In genomic region chr19:38941466-38941865, GRCh38 we compare ENCODE assay signal across 9 cellular contexts. TPM values are rescaled to one million over a fixed set of nuclear protein-coding genes. Genes with fewer than 3 reads are reported as not detected.
DNase-seq lines count a peak whose midpoint lies in the region; ATAC-seq, FAIRE-seq and TF ChIP-seq lines count a peak whose summit lies in the region.
"Not testable (repeated sequence)": the region's sequence is repeated elsewhere in the genome, so short reads cannot be mapped to it uniquely, and the experiment has no call there.
"Had no signal": no experiment of that assay in that cellular context is flagged by ENCODE, and none has a peak within 500 bp of the region (broad histone marks: within the 10 kb centered on the region; RNA-seq: fewer than 3 reads in every experiment).

No MANE protein-coding gene starts in this region.

- peaks cover 19% of the 10 kb centered on the region for H3K27me3 Mint-ChIP-seq in activated CD8-positive, alpha-beta T cell treated with anti-CD3 and anti-CD28 coated beads, Interleukin-2, amount 10 ng/mL, durations not matched to agents 7 days and 5 days (ENCODE audit: low read depth)

- not testable (repeated sequence) for H3K27ac Mint-ChIP-seq in activated CD8-positive, alpha-beta T cell treated with anti-CD3 and anti-CD28 coated beads, Interleukin-2, amount 10 ng/mL, durations not matched to agents 7 days and 5 days

- not testable (repeated sequence) for TF ChIP-seq POLR2A in endothelial cell of umbilical vein (IDR thresholded peaks at IDR 0.05; ENCODE audit: low read depth, low read length); spleen (IDR thresholded peaks at IDR 0.05)

- TF ChIP-seq CTCF in A673 (conservative IDR thresholded peaks at IDR 0.05; ENCODE audit: low read depth, low read length); DND-41 (IDR thresholded peaks at IDR 0.05; ENCODE audit: borderline replicate concordance, extremely low read depth, low read length, poor library complexity, severe bottlenecking); Panc1 (IDR thresholded peaks at IDR 0.05); endothelial cell of umbilical vein (IDR thresholded peaks at IDR 0.05; ENCODE audit: extremely low read depth in 1 of 2, insufficient read depth in 1 of 2, low read depth in 1 of 2, low read length in 2 of 2); spleen (IDR thresholded peaks at IDR 0.05 in 8 of 11, conservative IDR thresholded peaks at IDR 0.05 in 3 of 11): not testable (repeated sequence)

- dilution Hi-C loops in endothelial cell of umbilical vein (cut with MboI; ENCODE audit: extremely low pct_ligation_motif_present, low sequenced_read_pairs): not testable (repeated sequence)

- not testable (repeated sequence) for H3K9me3 ChIP-seq in A673 (ENCODE audit: low read depth, low read length, poor library complexity, severe bottlenecking); DND-41 (ENCODE audit: insufficient read depth, low read length, severe bottlenecking); Panc1 (ENCODE audit: control insufficient read depth, insufficient read depth, low read depth, low read length); endothelial cell of umbilical vein (replicated peaks; ENCODE audit: control insufficient read depth, insufficient read depth, low read length); spleen

- in situ Hi-C loops in Panc1 (cut with HindIII; ENCODE audit: low pct_unique_long_range_greater_than_20kb, low sequenced_read_pairs): not testable (repeated sequence)

- CTCF ChIA-PET in A673 (lab: Charles Lee): not testable (repeated sequence)
- CTCF ChIA-PET in Panc1 (lab: Charles Lee) (interaction anchor here (0.6 to 1.5 kb wide), 3 partner anchors 15 to 96 kb away, joined by 3 to 6 read pairs (median 3); partner anchors contain the start of gene FBXO17), endothelial cell of umbilical vein (lab: Charles Lee) (interaction anchor here (1.7 to 3.2 kb wide), 2 partner anchors 11 to 15 kb away, joined by 5 to 15 read pairs; partner anchors contain the start of genes MRPS12 and SARS2)
- CTCF ChIA-PET in activated CD8-positive, alpha-beta T cell treated with anti-CD3 and anti-CD28 coated beads, Interleukin-2, amount 10 ng/mL, durations not matched to agents 7 days and 5 days (lab: Charles Lee): interaction anchor here (1.5 kb wide), 1 partner anchor 539 kb away, joined by 4 read pairs; the partner anchor contains the start of gene FAM98C

- H3K36me3 ChIP-seq in A673 (ENCODE audit: insufficient read depth, low read length, poor library complexity, severe bottlenecking); DND-41 (ENCODE audit: insufficient read depth, low read length); Panc1 (ENCODE audit: control insufficient read depth, insufficient read depth, low read length); endothelial cell of umbilical vein (ENCODE audit: control insufficient read depth in 2 of 2, extremely low read depth in 1 of 2, insufficient read depth in 2 of 2, low read length in 2 of 2); spleen: not testable (repeated sequence)

- H3K9ac ChIP-seq in DND-41 (ENCODE audit: low read depth, low read length); endothelial cell of umbilical vein (replicated peaks; ENCODE audit: extremely low read depth, insufficient read depth, low read length): not testable (repeated sequence)

- not testable (repeated sequence) for H3K4me3 Mint-ChIP-seq in activated CD8-positive, alpha-beta T cell treated with anti-CD3 and anti-CD28 coated beads, Interleukin-2, amount 10 ng/mL, durations not matched to agents 7 days and 5 days

- H2AFZ ChIP-seq in DND-41 (ENCODE audit: low read depth, low read length); endothelial cell of umbilical vein (ENCODE audit: low read depth, low read length): not testable (repeated sequence)

- H3K36me3 Mint-ChIP-seq in activated CD8-positive, alpha-beta T cell treated with anti-CD3 and anti-CD28 coated beads, Interleukin-2, amount 10 ng/mL, durations not matched to agents 7 days and 5 days (ENCODE audit: low read depth): not testable (repeated sequence)

- not testable (repeated sequence) for H3K27me3 ChIP-seq in A673 (replicated peaks; ENCODE audit: insufficient read depth, low read depth, low read length, poor library complexity); DND-41 (ENCODE audit: insufficient read depth, low read length, poor library complexity); Panc1 (ENCODE audit: control insufficient read depth, insufficient read depth, low read length); endothelial cell of umbilical vein (ENCODE audit: control insufficient read depth in 2 of 2, insufficient read depth in 2 of 2, low read length in 2 of 2); spleen (replicated peaks in 1 of 7)

- peaks cover 25% of the 10 kb centered on the region for H3K4me1 Mint-ChIP-seq in activated CD8-positive, alpha-beta T cell treated with anti-CD3 and anti-CD28 coated beads, Interleukin-2, amount 10 ng/mL, durations not matched to agents 7 days and 5 days (ENCODE audit: low read depth)

- ATAC-seq in DND-41 (ENCODE audit: insufficient read depth, low read depth): peak; percentile 70
- ATAC-seq in Panc1; activated CD8-positive, alpha-beta T cell treated with anti-CD3 and anti-CD28 coated beads, Interleukin-2, amount 10 ng/mL, durations not matched to agents 7 days and 5 days: not testable (repeated sequence)

- POLR2A ChIA-PET in A673 (lab: Charles Lee; ENCODE audit: low non-redundant PET): interaction anchor here (0.6 kb wide), 1 partner anchor 78 kb away, joined by 3 read pairs; no protein-coding TSS in a partner anchor
- POLR2A ChIA-PET in Panc1 (lab: Charles Lee): interaction anchor here (0.6 to 1.5 kb wide), 3 partner anchors 11 to 294 kb away, joined by 3 to 5 read pairs (median 4); partner anchors contain the start of genes ACTN4, MRPS12 and SARS2
- POLR2A ChIA-PET in activated CD8-positive, alpha-beta T cell treated with anti-CD3 and anti-CD28 coated beads, Interleukin-2, amount 10 ng/mL, durations not matched to agents 7 days and 5 days (lab: Charles Lee): interaction anchor here (1.1 kb wide), 1 partner anchor 11 kb away, joined by 3 read pairs; the partner anchor contains the start of genes MRPS12 and SARS2
- POLR2A ChIA-PET in endothelial cell of umbilical vein (lab: Charles Lee): not testable (repeated sequence)

- DNase-seq in A673 (ENCODE audit: low spot score); Panc1 (ENCODE audit: low read depth, low spot score); endothelial cell of umbilical vein (ENCODE audit: low read depth, low spot score): not testable (repeated sequence)
- peak; percentile 77 for DNase-seq in DND-41
- peak; percentile 38 for DNase-seq in activated CD8-positive, alpha-beta T cell treated with anti-CD3 and anti-CD28 coated beads, Interleukin-2, amount 10 ng/mL, durations not matched to agents 7 days and 5 days
- peak; percentile 23 for DNase-seq in spleen

- H3K4me2 ChIP-seq in DND-41 (ENCODE audit: insufficient read depth, low read length): peak overlapping the region; percentile 23; the same call in 1 of the 2 replicates
- not testable (repeated sequence) for H3K4me2 ChIP-seq in endothelial cell of umbilical vein (ENCODE audit: insufficient read depth, low read length)

- H4K20me1 ChIP-seq in DND-41 (ENCODE audit: insufficient read depth, low read length); endothelial cell of umbilical vein (replicated peaks; ENCODE audit: control insufficient read depth, extremely low read depth, insufficient read depth, low read length): not testable (repeated sequence)

- not testable (repeated sequence) for H3K79me2 ChIP-seq in DND-41 (ENCODE audit: insufficient read depth, low read length); endothelial cell of umbilical vein (ENCODE audit: control insufficient read depth, insufficient read depth, low read length)

- 56 to 68% (median 63%) methylated on average over 5 of the region's 5 CpGs for WGBS in spleen, 5 donors

- BruUV-seq in A673 (replicated peaks; lab: Mats Ljungman, UMichigan): TSS peak; percentile 28
- BruUV-seq in Panc1 (replicated peaks; lab: Mats Ljungman, UMichigan): TSS peak; percentile 45
- BruUV-seq in endothelial cell of umbilical vein (replicated peaks; lab: Mats Ljungman, UMichigan): TSS peak; percentile 20

- H3K4me3 ChIP-seq in A673 (ENCODE audit: low read depth, low read length, poor library complexity, severe bottlenecking); DND-41 (ENCODE audit: low read depth in 1 of 2, low read length in 2 of 2); Panc1 (ENCODE audit: low read depth in 2 of 2, low read length in 2 of 2); endothelial cell of umbilical vein (replicated peaks in 1 of 3; ENCODE audit: insufficient read depth in 1 of 3, low read depth in 1 of 3, low read length in 3 of 3); spleen: not testable (repeated sequence)

- not testable (repeated sequence) for H3K9me1 ChIP-seq in endothelial cell of umbilical vein (replicated peaks; ENCODE audit: control insufficient read depth, extremely low read depth, insufficient read depth, low read length)

- H3K4me1 ChIP-seq in A673 (ENCODE audit: insufficient read depth, low read length, poor library complexity, severe bottlenecking) (peaks cover 11% of the 10 kb centered on the region), DND-41 (ENCODE audit: insufficient read depth, low read length) (peaks cover 12% of the 10 kb centered on the region), spleen (peaks cover 0 to 16% (median 2%) of the 10 kb centered on the region in 6 donors)
- not testable (repeated sequence) for H3K4me1 ChIP-seq in Panc1 (ENCODE audit: control insufficient read depth, insufficient read depth, low read length); endothelial cell of umbilical vein (ENCODE audit: control insufficient read depth, extremely low read depth, insufficient read depth, low read length)

- intact Hi-C loops in A673 (cut with micrococcal nuclease; ENCODE audit: unreplicated experiment); endothelial cell of umbilical vein (cut with micrococcal nuclease); spleen (cut with DNase I; ENCODE audit: low total_unique reads): not testable (repeated sequence)
- intact Hi-C loops in Panc1 (cut with micrococcal nuclease; ENCODE audit: unreplicated experiment): loop anchor here (10.0 kb wide), 1 partner anchor 393 kb away; the partner anchor contains the start of gene GMFG

- not testable (repeated sequence) for H3K9me3 Mint-ChIP-seq in activated CD8-positive, alpha-beta T cell treated with anti-CD3 and anti-CD28 coated beads, Interleukin-2, amount 10 ng/mL, durations not matched to agents 7 days and 5 days (ENCODE audit: insufficient read depth)

- H3K27ac ChIP-seq in A673 (ENCODE audit: low read depth, low read length, poor library complexity, severe bottlenecking); DND-41 (ENCODE audit: low read length); Panc1 (ENCODE audit: low read length); endothelial cell of umbilical vein (ENCODE audit: insufficient read depth, low read depth, low read length); spleen: not testable (repeated sequence)

- not testable (repeated sequence) for FAIRE-seq in endothelial cell of umbilical vein (lab: Jason Lieb, UNC)

RNA-seq across cellular contexts. Expression of gene MRPS12, which starts 10.7 kb away (rescaled TPM):
- total RNA-seq in A673 (2021) (69.5 and 81.9 TPM in 2 replicates), Panc1 (2021; ENCODE audit: unreplicated experiment) (511 TPM), endothelial cell of umbilical vein (46.0 and 49.3 TPM in 2 replicates), spleen (10 to 100 TPM; 23.2 to 32.6 (median 26.0) TPM)
- 562 TPM for polyA plus RNA-seq in Panc1 (2012; ENCODE audit: insufficient read length)
- total RNA-seq in activated CD8-positive, alpha-beta T cell treated with anti-CD3 and anti-CD28 coated beads, Interleukin-2, amount 10 ng/mL, durations not matched to agents 7 days and 5 days: 10 to 100 TPM; 60.2 to 61.7 TPM
- polyA plus RNA-seq in endothelial cell of umbilical vein (86.3 and 127 TPM in 2 replicates), spleen (10 to 100 TPM; 25.5 to 47.8 (median 47.1) TPM)
- polyA plus RNA-seq in endothelial cell of umbilical vein (2011; cell fraction: cytosol; rRNA removed): 48.6 and 60.2 TPM in 2 replicates
- polyA plus RNA-seq in endothelial cell of umbilical vein (2011; cell fraction: nucleus; rRNA removed): 18.7 and 23.8 TPM in 2 replicates
- 46.0 and 49.2 TPM in 2 replicates for polyA plus RNA-seq in endothelial cell of umbilical vein (2012)
- polyA minus RNA-seq in endothelial cell of umbilical vein: 14.9 and 16.0 TPM in 2 replicates
- 59.7 TPM for polyA minus RNA-seq in endothelial cell of umbilical vein (2011; cell fraction: cytosol; rRNA and poly(A)+ RNA removed)
- 6.3 and 7.9 TPM in 2 replicates for polyA minus RNA-seq in endothelial cell of umbilical vein (2011; cell fraction: nucleus; rRNA and poly(A)+ RNA removed)

RNA-seq across cellular contexts. Expression of gene SARS2, which starts 10.9 kb away (rescaled TPM):
- 56.3 and 58.6 TPM in 2 replicates for total RNA-seq in A673 (2021)
- total RNA-seq in Panc1 (2021; ENCODE audit: unreplicated experiment): 186 TPM
- 160 TPM for polyA plus RNA-seq in Panc1 (2012; ENCODE audit: insufficient read length)
- 10 to 100 TPM; 36.2 to 36.6 TPM for total RNA-seq in activated CD8-positive, alpha-beta T cell treated with anti-CD3 and anti-CD28 coated beads, Interleukin-2, amount 10 ng/mL, durations not matched to agents 7 days and 5 days
- 38.5 and 40.3 TPM in 2 replicates for total RNA-seq in endothelial cell of umbilical vein
- 43.7 and 58.6 TPM in 2 replicates for polyA plus RNA-seq in endothelial cell of umbilical vein
- 19.3 and 24.4 TPM in 2 replicates for polyA plus RNA-seq in endothelial cell of umbilical vein (2011; cell fraction: cytosol; rRNA removed)
- polyA plus RNA-seq in endothelial cell of umbilical vein (2011; cell fraction: nucleus; rRNA removed): 169 and 186 TPM in 2 replicates
- polyA plus RNA-seq in endothelial cell of umbilical vein (2012): 18.8 and 22.5 TPM in 2 replicates
- 25.0 and 37.0 TPM in 2 replicates for polyA minus RNA-seq in endothelial cell of umbilical vein
- 28.2 TPM for polyA minus RNA-seq in endothelial cell of umbilical vein (2011; cell fraction: cytosol; rRNA and poly(A)+ RNA removed)
- 37.9 and 41.1 TPM in 2 replicates for polyA minus RNA-seq in endothelial cell of umbilical vein (2011; cell fraction: nucleus; rRNA and poly(A)+ RNA removed)
- 10 to 100 TPM; 12.5 to 37.4 (median 24.6) TPM for total RNA-seq in spleen
- polyA plus RNA-seq in spleen: 10 to 100 TPM; 25.6 to 70.3 (median 50.7) TPM

RNA-seq across cellular contexts. Expression of gene CCER2, which starts 29.5 kb away (rescaled TPM):
- total RNA-seq in A673 (2021): 0.67 and 1.2 TPM in 2 replicates
- total RNA-seq in Panc1 (2021; ENCODE audit: unreplicated experiment): 1.3 TPM
- 2.1 TPM for polyA plus RNA-seq in Panc1 (2012; ENCODE audit: insufficient read length)
- total RNA-seq in activated CD8-positive, alpha-beta T cell treated with anti-CD3 and anti-CD28 coated beads, Interleukin-2, amount 10 ng/mL, durations not matched to agents 7 days and 5 days: 1 to 10 TPM in 1 of 2 experiments, under 1 TPM in 1; 0.79 to 1.1 TPM
- not detected in 2 replicates for total RNA-seq in endothelial cell of umbilical vein
- polyA plus RNA-seq in endothelial cell of umbilical vein: 0.07 TPM in 1 of 2 replicates, not detected in the other
- 0.06 TPM in 1 of 2 replicates, not detected in the other for polyA plus RNA-seq in endothelial cell of umbilical vein (2011; cell fraction: cytosol; rRNA removed)
- 0.64 and 0.70 TPM in 2 replicates for polyA plus RNA-seq in endothelial cell of umbilical vein (2011; cell fraction: nucleus; rRNA removed)
- not detected in 2 replicates for polyA plus RNA-seq in endothelial cell of umbilical vein (2012)
- not detected in 2 replicates for polyA minus RNA-seq in endothelial cell of umbilical vein
- polyA minus RNA-seq in endothelial cell of umbilical vein (2011; cell fraction: cytosol; rRNA and poly(A)+ RNA removed): not detected
- not detected in 2 replicates for polyA minus RNA-seq in endothelial cell of umbilical vein (2011; cell fraction: nucleus; rRNA and poly(A)+ RNA removed)
- total RNA-seq in spleen: 1 to 10 TPM in 1 of 7 donors, under 1 TPM in 3, not detected in 3; 0.34 to 1.1 (median 0.57) TPM
- 1 to 10 TPM in 1 of 3 donors, under 1 TPM in 2; 0.77 to 2.9 (median 0.86) TPM for polyA plus RNA-seq in spleen
- total RNA-seq: GM23338, IMR-90 had no signal

RNA-seq across cellular contexts. Expression of gene FBXO17, which starts 34.1 kb away (rescaled TPM):
- 26.0 and 29.9 TPM in 2 replicates for total RNA-seq in A673 (2021)
- 411 TPM for total RNA-seq in Panc1 (2021; ENCODE audit: unreplicated experiment)
- 421 TPM for polyA plus RNA-seq in Panc1 (2012; ENCODE audit: insufficient read length)
- total RNA-seq in activated CD8-positive, alpha-beta T cell treated with anti-CD3 and anti-CD28 coated beads, Interleukin-2, amount 10 ng/mL, durations not matched to agents 7 days and 5 days: not detected
- total RNA-seq in endothelial cell of umbilical vein: 23.8 and 24.4 TPM in 2 replicates
- 21.8 and 24.3 TPM in 2 replicates for polyA plus RNA-seq in endothelial cell of umbilical vein
- 17.6 and 21.6 TPM in 2 replicates for polyA plus RNA-seq in endothelial cell of umbilical vein (2011; cell fraction: cytosol; rRNA removed)
- polyA plus RNA-seq in endothelial cell of umbilical vein (2011; cell fraction: nucleus; rRNA removed): 39.2 and 47.2 TPM in 2 replicates
- 29.7 and 37.9 TPM in 2 replicates for polyA plus RNA-seq in endothelial cell of umbilical vein (2012)
- 12.6 and 20.1 TPM in 2 replicates for polyA minus RNA-seq in endothelial cell of umbilical vein
- 1.3 TPM for polyA minus RNA-seq in endothelial cell of umbilical vein (2011; cell fraction: cytosol; rRNA and poly(A)+ RNA removed)
- polyA minus RNA-seq in endothelial cell of umbilical vein (2011; cell fraction: nucleus; rRNA and poly(A)+ RNA removed): 10.7 and 15.5 TPM in 2 replicates
- 1 to 10 TPM; 3.6 to 7.7 (median 5.0) TPM for total RNA-seq in spleen
- 1 to 10 TPM in 2 of 3 donors, under 1 TPM in 1; 0.91 to 2.6 (median 2.2) TPM for polyA plus RNA-seq in spleen
- total RNA-seq: CD4-positive, alpha-beta T cell had no signal

RNA-seq across cellular contexts. Expression of gene NFKBIB, which starts 41.7 kb away (rescaled TPM):
- total RNA-seq in A673 (2021) (42.4 and 51.9 TPM in 2 replicates), Panc1 (2021; ENCODE audit: unreplicated experiment) (185 TPM), endothelial cell of umbilical vein (24.3 and 25.0 TPM in 2 replicates), spleen (10 to 100 TPM; 18.1 to 29.0 (median 21.1) TPM)
- 222 TPM for polyA plus RNA-seq in Panc1 (2012; ENCODE audit: insufficient read length)
- total RNA-seq in activated CD8-positive, alpha-beta T cell treated with anti-CD3 and anti-CD28 coated beads, Interleukin-2, amount 10 ng/mL, durations not matched to agents 7 days and 5 days: 10 to 100 TPM; 31.9 to 36.6 TPM
- polyA plus RNA-seq in endothelial cell of umbilical vein (30.8 and 39.6 TPM in 2 replicates), spleen (10 to 100 TPM; 22.8 to 33.5 (median 23.5) TPM)
- 19.6 and 27.0 TPM in 2 replicates for polyA plus RNA-seq in endothelial cell of umbilical vein (2011; cell fraction: cytosol; rRNA removed)
- polyA plus RNA-seq in endothelial cell of umbilical vein (2011; cell fraction: nucleus; rRNA removed): 10.9 and 11.0 TPM in 2 replicates
- 14.7 and 27.3 TPM in 2 replicates for polyA plus RNA-seq in endothelial cell of umbilical vein (2012)
- 7.9 and 10.1 TPM in 2 replicates for polyA minus RNA-seq in endothelial cell of umbilical vein
- 8.9 TPM for polyA minus RNA-seq in endothelial cell of umbilical vein (2011; cell fraction: cytosol; rRNA and poly(A)+ RNA removed)
- polyA minus RNA-seq in endothelial cell of umbilical vein (2011; cell fraction: nucleus; rRNA and poly(A)+ RNA removed): 1.5 and 5.5 TPM in 2 replicates
